In the genomic region with DNA sequence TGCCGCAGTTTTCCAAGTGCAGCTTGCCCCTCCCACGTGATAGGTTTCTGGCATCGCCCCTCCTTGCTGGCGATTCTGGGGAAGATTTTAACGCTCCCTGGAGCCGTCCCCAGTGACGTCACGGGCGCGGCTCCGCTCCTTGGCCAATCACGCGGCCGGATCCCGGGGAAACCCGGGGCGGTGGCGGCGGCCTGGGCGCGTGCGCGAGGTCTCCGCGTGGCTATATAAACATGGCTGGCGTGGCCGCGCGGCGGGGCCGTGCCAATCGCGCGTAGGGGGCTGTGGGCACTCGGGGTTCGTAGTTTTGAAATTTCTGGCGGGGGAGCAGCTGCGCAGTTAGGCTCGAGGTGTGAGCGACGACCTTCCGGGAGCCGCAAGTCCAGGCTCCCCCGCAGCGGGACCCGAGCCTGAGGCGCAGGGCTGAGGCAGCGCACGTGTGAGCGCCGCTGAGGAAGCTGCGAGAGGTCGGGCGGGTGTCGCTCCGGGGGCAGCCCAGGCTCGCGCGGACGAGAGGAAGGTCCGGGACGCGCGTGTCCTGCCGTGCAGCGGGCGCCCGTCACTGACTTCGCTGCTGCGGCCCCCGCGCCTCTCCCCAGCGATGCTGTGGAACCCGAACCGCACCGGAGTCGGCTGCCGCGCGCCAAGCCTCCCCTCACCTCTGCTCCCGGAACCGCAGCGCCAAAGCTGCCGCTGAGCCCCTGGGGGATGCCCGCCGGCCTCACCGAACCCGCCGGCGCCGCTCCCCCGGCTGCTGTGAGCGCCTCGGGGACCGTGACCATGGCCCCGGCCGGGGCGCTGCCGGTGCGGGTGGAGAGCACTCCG, we compare ENCODE assay signal across 8 cellular contexts. TPM values are rescaled to one million over a fixed set of nuclear protein-coding genes. Genes with fewer than 3 reads are reported as not detected.
DNase-seq lines count a peak whose midpoint lies in the region; TF ChIP-seq lines count a peak whose summit lies in the region.

A gene with protein sequence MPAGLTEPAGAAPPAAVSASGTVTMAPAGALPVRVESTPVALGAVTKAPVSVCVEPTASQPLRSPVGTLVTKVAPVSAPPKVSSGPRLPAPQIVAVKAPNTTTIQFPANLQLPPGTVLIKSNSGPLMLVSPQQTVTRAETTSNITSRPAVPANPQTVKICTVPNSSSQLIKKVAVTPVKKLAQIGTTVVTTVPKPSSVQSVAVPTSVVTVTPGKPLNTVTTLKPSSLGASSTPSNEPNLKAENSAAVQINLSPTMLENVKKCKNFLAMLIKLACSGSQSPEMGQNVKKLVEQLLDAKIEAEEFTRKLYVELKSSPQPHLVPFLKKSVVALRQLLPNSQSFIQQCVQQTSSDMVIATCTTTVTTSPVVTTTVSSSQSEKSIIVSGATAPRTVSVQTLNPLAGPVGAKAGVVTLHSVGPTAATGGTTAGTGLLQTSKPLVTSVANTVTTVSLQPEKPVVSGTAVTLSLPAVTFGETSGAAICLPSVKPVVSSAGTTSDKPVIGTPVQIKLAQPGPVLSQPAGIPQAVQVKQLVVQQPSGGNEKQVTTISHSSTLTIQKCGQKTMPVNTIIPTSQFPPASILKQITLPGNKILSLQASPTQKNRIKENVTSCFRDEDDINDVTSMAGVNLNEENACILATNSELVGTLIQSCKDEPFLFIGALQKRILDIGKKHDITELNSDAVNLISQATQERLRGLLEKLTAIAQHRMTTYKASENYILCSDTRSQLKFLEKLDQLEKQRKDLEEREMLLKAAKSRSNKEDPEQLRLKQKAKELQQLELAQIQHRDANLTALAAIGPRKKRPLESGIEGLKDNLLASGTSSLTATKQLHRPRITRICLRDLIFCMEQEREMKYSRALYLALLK (plus strand): TSS at position 217 of the 822 bp plus-strand sequence. CDS start 489 bp downstream, at position 706.

- H3K4me3 ChIP-seq in endocrine pancreas (ENCODE audit: control insufficient read depth, insufficient read depth, low read length): peak within 1 kb of the TSS; percentile 92
- peak within 1 kb of the TSS; percentile 70 for H3K4me3 ChIP-seq in mesendoderm (ENCODE audit: low read length)

- peak within 1 kb of the TSS; percentile 64 for H2BK5ac ChIP-seq in mesendoderm (ENCODE audit: low read length)

- WGBS in mesendoderm (ENCODE audit: extremely low coverage, insufficient coverage, low lambda C conversion rate): no CpG with 5 or more reads among the region's 101 CpGs

- H3K4me1 ChIP-seq in endocrine pancreas (ENCODE audit: control insufficient read depth, insufficient read depth, low read length): no peaks in the 10 kb centered on the region
- H3K4me1 ChIP-seq in mesendoderm (ENCODE audit: control insufficient read depth, low read depth, low read length): no peaks in the 10 kb centered on the region

- H4K8ac ChIP-seq in mesendoderm (ENCODE audit: low read depth, low read length): no peak within 1 kb of the TSS

- peaks cover 10% of the 10 kb centered on the region for H3K79me2 ChIP-seq in mesendoderm (ENCODE audit: control insufficient read depth, insufficient read depth, low read length)

- H3K27me3 ChIP-seq in endocrine pancreas (ENCODE audit: control insufficient read depth, insufficient read depth, low read length) (peaks cover 4% of the 10 kb centered on the region), mesendoderm (ENCODE audit: insufficient read depth, low read length, poor library complexity) (no peaks in the 10 kb centered on the region)

- H3K9ac ChIP-seq in endocrine pancreas (ENCODE audit: control insufficient read depth, insufficient read depth, low read length) (peak within 1 kb of the TSS; percentile 65), mesendoderm (ENCODE audit: low read length) (peak within 1 kb of the TSS; percentile 84)

- H3K27ac ChIP-seq in mesendoderm (ENCODE audit: low read depth, low read length): peak within 1 kb of the TSS; percentile 11

- peak within 1 kb of the TSS; percentile 25 for H3K4me2 ChIP-seq in mesendoderm (ENCODE audit: low read length)

- no peak within 1 kb of the TSS for H4K5ac ChIP-seq in mesendoderm (ENCODE audit: low read length)

- peak within 1 kb of the TSS; percentile 67 for H3K23ac ChIP-seq in mesendoderm (ENCODE audit: low read length)

- peak within 1 kb of the TSS; percentile 94 for H3K56ac ChIP-seq in mesendoderm (ENCODE audit: low read length)

- DNase-seq in COR-L47 (lab: John Stamatoyannopoulos, UW) (peak; percentile 98), GM20000 (ENCODE audit: low spot score) (peak; percentile 92), HS-5 (ENCODE audit: low read depth) (peak; percentile 76), NOMO-1 treated with dmso at 0.1 percent for 144 hours (lab: John Stamatoyannopoulos, UW; ENCODE audit: unreplicated experiment) (peak; percentile 60), mesendoderm (peak; percentile 97)
- peak; percentile 90 to 94 (median 92) for DNase-seq in activated CD8-positive, alpha-beta memory T cell treated with anti-CD3 and anti-CD28 coated beads for 48 hours (ENCODE audit: low read depth in 2 of 3, low spot score in 2 of 3)
- DNase-seq in stimulated activated CD8-positive, alpha-beta memory T cell treated with anti-CD3 and anti-CD28 coated beads, Interleukin-12 subunit alpha, Interleukin-12 subunit beta, amount 100 ng/mL, for 4 hours (ENCODE audit: low read depth): peak; percentile 94

- no peak within 1 kb of the TSS for H2AK5ac ChIP-seq in mesendoderm (ENCODE audit: low read length)

- no peak within 1 kb of the TSS for H2BK120ac ChIP-seq in mesendoderm (ENCODE audit: low read depth, low read length)

- H3K9me3 ChIP-seq in endocrine pancreas (ENCODE audit: control insufficient read depth, low read length): no peaks in the 10 kb centered on the region

- peak within 1 kb of the TSS; percentile 21 for H3K4ac ChIP-seq in mesendoderm (ENCODE audit: low read depth, low read length)

- H3K36me3 ChIP-seq in endocrine pancreas (ENCODE audit: control insufficient read depth, insufficient read depth, low read length): no peaks in the 10 kb centered on the region
- no peaks in the 10 kb centered on the region for H3K36me3 ChIP-seq in mesendoderm (ENCODE audit: control insufficient read depth, insufficient read depth, low read length)

- peaks cover 1% of the 10 kb centered on the region for H3K79me1 ChIP-seq in mesendoderm (ENCODE audit: low read length)

- no peak within 1 kb of the TSS for H2BK15ac ChIP-seq in mesendoderm (replicated peaks; ENCODE audit: low read depth)

- no peak for TF ChIP-seq CTCF in GM20000 (IDR thresholded peaks at IDR 0.05; ENCODE audit: extremely low read depth, missing control alignments)

- peak within 1 kb of the TSS; percentile 11 for H3K18ac ChIP-seq in mesendoderm (ENCODE audit: low read length)

RNA-seq across cellular contexts. Expression of the gene that starts here (rescaled TPM):
- 12.2 TPM for polyA plus RNA-seq in mesendoderm (2013, experiment 1 of 2)
- polyA plus RNA-seq in mesendoderm (2013, experiment 2 of 2): 13.0 TPM

Comparison
In these comparisons a context has a peak if more than half of its experiments do, and no peak if none do; other contexts are left out.
1. Peak in every context shown above with its lines: DNase-seq, H3K4me3 ChIP-seq and H3K27ac ChIP-seq.